ENCODE assay signal across 9 cellular contexts in genomic region chr1:5798904-5799303, GRCh38.
"Had no signal": no experiment of that assay in that cellular context is flagged by ENCODE, and none has a peak within 500 bp of the region (broad histone marks: within the 10 kb centered on the region; RNA-seq: fewer than 3 reads in every experiment).

No MANE protein-coding gene starts in this region.

- H3K4me3 ChIP-seq: GM23248, GM23338, HAP-1 had no signal

- H3K27ac ChIP-seq: GM23248 had no signal

- H3K9me3 ChIP-seq: HAP-1 had no signal

- FAIRE-seq: H54 had no signal

- ATAC-seq: HCT116 had no signal

- H3K4me2 ChIP-seq: GM23338 had no signal

- H3K9ac ChIP-seq: GM23248 had no signal

- H3K4me1 ChIP-seq: HAP-1 had no signal

- H3K27ac Mint-ChIP-seq: GM23338, H9, HFFc6 had no signal

- DNase-seq: GM23248, GOT3, HCEC 1CT, HFFc6 had no signal

- H2AFZ ChIP-seq: GM23248, GM23338 had no signal

- H3K36me3 ChIP-seq: HAP-1 had no signal

- H3K4me3 Mint-ChIP-seq: GM23338, H9, HFFc6 had no signal
